In the genomic region with DNA sequence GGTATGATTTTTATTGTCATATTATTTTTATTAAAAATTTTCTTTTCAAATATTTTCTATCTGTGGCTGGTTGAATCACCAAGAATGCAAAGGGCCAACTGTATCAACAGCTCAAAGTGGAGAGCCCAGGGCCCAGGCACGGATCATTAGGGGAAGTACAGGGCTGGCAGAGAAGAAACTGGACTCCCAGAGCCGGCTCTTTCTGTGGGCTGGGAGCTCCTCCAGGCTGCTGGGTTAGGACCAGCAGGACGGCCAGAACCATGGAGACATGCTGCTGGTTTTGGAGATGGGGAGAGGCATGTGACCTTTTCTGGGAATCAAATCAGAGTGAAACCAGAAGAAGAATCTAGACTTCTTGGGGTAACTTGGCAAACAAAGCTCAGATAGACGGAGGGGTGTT, we compare ENCODE assay signal across 13 cellular contexts.
A peak's percentile ranks its signal among the peaks of the same experiment; 100 is the strongest.
DNase-seq lines count a peak whose midpoint lies in the region; ATAC-seq and TF ChIP-seq lines count a peak whose summit lies in the region.
"Had no signal": no experiment of that assay in that cellular context is flagged by ENCODE, and none has a peak within 500 bp of the region (broad histone marks: within the 10 kb centered on the region; RNA-seq: fewer than 3 reads in every experiment).

No MANE protein-coding gene starts in this region.

- H3K4me1 Mint-ChIP-seq in progenitor cell of endocrine pancreas (ENCODE audit: low read depth): no peaks in the 10 kb centered on the region
- H3K4me1 Mint-ChIP-seq: naive B cell had no signal

- ATAC-seq in Right ventricle myocardium inferior: peak; percentile 71
- ATAC-seq: Panc1 had no signal

- H3K79me2 ChIP-seq in osteoblast (ENCODE audit: insufficient read depth, low read length): peaks cover 37% of the 10 kb centered on the region
- no peaks in the 10 kb centered on the region for H3K79me2 ChIP-seq in Karpas-422 (ENCODE audit: low read length)
- H3K79me2 ChIP-seq in smooth muscle cell (ENCODE audit: low read depth): no peaks in the 10 kb centered on the region

- H3K36me3 ChIP-seq in BJ (ENCODE audit: control insufficient read depth, insufficient read depth, low read length) (no peaks in the 10 kb centered on the region; the same call in 1 of the 2 replicates), adipocyte (ENCODE audit: control insufficient read depth, insufficient read depth, low read length, severe bottlenecking) (no peaks in the 10 kb centered on the region), osteoblast (ENCODE audit: insufficient read depth, low read length) (no peaks in the 10 kb centered on the region), Karpas-422 (ENCODE audit: insufficient read depth, low read length) (no peaks in the 10 kb centered on the region), smooth muscle cell (ENCODE audit: low read depth) (no peaks in the 10 kb centered on the region)
- H3K36me3 ChIP-seq: adrenal gland had no signal

- DNase-seq in BJ (ENCODE audit: low read depth): no peak
- DNase-seq in adipocyte (ENCODE audit: low read depth): peak; percentile 47
- peak; percentile 83 for DNase-seq in Right ventricle myocardium inferior (ENCODE audit: missing footprints)
- DNase-seq in osteoblast (ENCODE audit: insufficient read length, low spot score, missing footprints): peak; percentile 94
- no peak for DNase-seq in progenitor cell of endocrine pancreas (ENCODE audit: low spot score, unreplicated experiment)
- DNase-seq in Karpas-422: no peak
- no peak for DNase-seq in HuH-7 (ENCODE audit: low spot score)
- no peak for DNase-seq in smooth muscle cell (lab: John Stamatoyannopoulos, UW; ENCODE audit: unreplicated experiment)
- DNase-seq: naive B cell, T1000 had no signal

- H2AFZ ChIP-seq in osteoblast (ENCODE audit: low read length): no peak overlapping the region
- H2AFZ ChIP-seq in Karpas-422 (ENCODE audit: low read length): no peak overlapping the region
- no peak overlapping the region for H2AFZ ChIP-seq in smooth muscle cell (ENCODE audit: low read depth)

- H3K9me3 ChIP-seq in adipocyte (ENCODE audit: control insufficient read depth, low read length): no peaks in the 10 kb centered on the region
- no peaks in the 10 kb centered on the region for H3K9me3 ChIP-seq in osteoblast (ENCODE audit: low read depth, low read length)
- H3K9me3 ChIP-seq in Karpas-422 (ENCODE audit: low read length): no peaks in the 10 kb centered on the region
- no peaks in the 10 kb centered on the region for H3K9me3 ChIP-seq in smooth muscle cell (replicated peaks; ENCODE audit: low read depth)
- H3K9me3 ChIP-seq: adrenal gland had no signal

- H3K27ac ChIP-seq in osteoblast (ENCODE audit: low read depth, low read length): peak overlapping the region; percentile 58
- no peak overlapping the region for H3K27ac ChIP-seq in Karpas-422 (ENCODE audit: low read length)
- H3K27ac ChIP-seq in smooth muscle cell (ENCODE audit: low read depth): no peak overlapping the region
- H3K27ac ChIP-seq: adrenal gland, C4-2B had no signal

- H3K27ac Mint-ChIP-seq in progenitor cell of endocrine pancreas: no peak overlapping the region

- peaks cover 13% of the 10 kb centered on the region for H3K27me3 Mint-ChIP-seq in progenitor cell of endocrine pancreas
- H3K27me3 Mint-ChIP-seq: naive B cell had no signal

- H3K36me3 Mint-ChIP-seq in progenitor cell of endocrine pancreas (ENCODE audit: insufficient read depth): no peaks in the 10 kb centered on the region
- H3K36me3 Mint-ChIP-seq: naive B cell had no signal

- CTCF ChIA-PET in BJ (lab: Yijun Ruan, JAX): interaction anchor here (0.6 to 1.5 kb wide), 5 partner anchors 9 to 224 kb away, joined by 3 to 4 read pairs (median 3); no protein-coding TSS in a partner anchor

- H3K4me1 ChIP-seq in adipocyte (ENCODE audit: control insufficient read depth, insufficient read depth, low read length) (peaks cover 36% of the 10 kb centered on the region), osteoblast (ENCODE audit: insufficient read depth, low read length) (peaks cover 32% of the 10 kb centered on the region), Karpas-422 (ENCODE audit: low read length) (no peaks in the 10 kb centered on the region), smooth muscle cell (ENCODE audit: low read depth) (no peaks in the 10 kb centered on the region)
- H3K4me1 ChIP-seq: adrenal gland had no signal

- TF ChIP-seq CTCF in BJ (IDR thresholded peaks at IDR 0.05; ENCODE audit: insufficient read depth, low read depth, low read length) (peak; percentile 41; the same call in 1 of the 2 replicates), osteoblast (IDR thresholded peaks at IDR 0.05; ENCODE audit: extremely low read depth, low read depth, low read length) (peak; percentile 84), progenitor cell of endocrine pancreas (IDR thresholded peaks at IDR 0.05; ENCODE audit: unreplicated experiment) (no peak), smooth muscle cell (IDR thresholded peaks at IDR 0.05; ENCODE audit: borderline replicate concordance, insufficient read depth, poor library complexity, severe bottlenecking) (no peak)

- no peaks in the 10 kb centered on the region for H3K9me3 Mint-ChIP-seq in progenitor cell of endocrine pancreas (ENCODE audit: low read depth)

- WGBS in smooth muscle cell (ENCODE audit: low lambda C conversion rate): 80% methylated on average over 4 of the region's 4 CpGs

- H3F3A ChIP-seq in smooth muscle cell (ENCODE audit: low read depth): no peaks in the 10 kb centered on the region

- H3K4me3 Mint-ChIP-seq in progenitor cell of endocrine pancreas (ENCODE audit: low read depth): no peak overlapping the region

- H3K9ac ChIP-seq in adipocyte (ENCODE audit: low read length) (peak overlapping the region; percentile 51), Karpas-422 (ENCODE audit: low read length) (no peak overlapping the region), smooth muscle cell (ENCODE audit: low read depth) (no peak overlapping the region)

- no peaks in the 10 kb centered on the region for H4K20me1 ChIP-seq in osteoblast (ENCODE audit: insufficient read depth, low read length)
- no peaks in the 10 kb centered on the region for H4K20me1 ChIP-seq in Karpas-422 (ENCODE audit: insufficient read depth, low read depth, low read length)
- no peaks in the 10 kb centered on the region for H4K20me1 ChIP-seq in smooth muscle cell (ENCODE audit: low read depth)

- peak overlapping the region; percentile 33 for H3K4me2 ChIP-seq in osteoblast (ENCODE audit: insufficient read depth, low read length)
- H3K4me2 ChIP-seq in Karpas-422 (ENCODE audit: low read depth, low read length, poor library complexity, severe bottlenecking): no peak overlapping the region
- H3K4me2 ChIP-seq in smooth muscle cell: no peak overlapping the region

- H3K27me3 ChIP-seq in BJ (ENCODE audit: control insufficient read depth, insufficient read depth, low read length) (no peaks in the 10 kb centered on the region), adipocyte (replicated peaks; ENCODE audit: control insufficient read depth, insufficient read depth, low read length) (no peaks in the 10 kb centered on the region), osteoblast (ENCODE audit: insufficient read depth, low read length) (no peaks in the 10 kb centered on the region), Karpas-422 (ENCODE audit: low read length) (no peaks in the 10 kb centered on the region), smooth muscle cell (ENCODE audit: low read depth) (no peaks in the 10 kb centered on the region)
- H3K27me3 ChIP-seq: adrenal gland had no signal

- POLR2A ChIA-PET in BJ (lab: Charles Lee): interaction anchor here (0.6 kb wide), 1 partner anchor 334 kb away, joined by 3 read pairs; no protein-coding TSS in a partner anchor

- no peaks in the 10 kb centered on the region for H3K9me2 ChIP-seq in Karpas-422 (replicated peaks; ENCODE audit: insufficient read depth, low read length)

- no peak overlapping the region for H3K4me3 ChIP-seq in BJ (ENCODE audit: low read depth, low read length)
- no peak overlapping the region for H3K4me3 ChIP-seq in adipocyte (ENCODE audit: low read length)
- H3K4me3 ChIP-seq in osteoblast (ENCODE audit: insufficient read depth, low read length): no peak overlapping the region
- no peak overlapping the region for H3K4me3 ChIP-seq in Karpas-422 (ENCODE audit: low read length)
- H3K4me3 ChIP-seq in smooth muscle cell: no peak overlapping the region
- H3K4me3 ChIP-seq: adrenal gland had no signal

- intact Hi-C loops in Right ventricle myocardium inferior (cut with DNase I): loop anchor here (5.0 kb wide), 1 partner anchor 91 kb away; no protein-coding TSS in a partner anchor

Comparison
In these comparisons a context has a peak if more than half of its experiments do, and no peak if none do; other contexts are left out.
1. DNase-seq: peak in adipocyte (single experiment), Right ventricle myocardium inferior (single experiment) and osteoblast (single experiment); none in BJ (single experiment), progenitor cell of endocrine pancreas (single experiment), Karpas-422 (single experiment), HuH-7 (single experiment) and smooth muscle cell (single experiment).
2. CTCF ChIP-seq: peak in BJ (single experiment) and osteoblast (single experiment); none in progenitor cell of endocrine pancreas (single experiment) and smooth muscle cell (single experiment).